29 cellular contexts compared by ENCODE assay signal in the genomic region with DNA sequence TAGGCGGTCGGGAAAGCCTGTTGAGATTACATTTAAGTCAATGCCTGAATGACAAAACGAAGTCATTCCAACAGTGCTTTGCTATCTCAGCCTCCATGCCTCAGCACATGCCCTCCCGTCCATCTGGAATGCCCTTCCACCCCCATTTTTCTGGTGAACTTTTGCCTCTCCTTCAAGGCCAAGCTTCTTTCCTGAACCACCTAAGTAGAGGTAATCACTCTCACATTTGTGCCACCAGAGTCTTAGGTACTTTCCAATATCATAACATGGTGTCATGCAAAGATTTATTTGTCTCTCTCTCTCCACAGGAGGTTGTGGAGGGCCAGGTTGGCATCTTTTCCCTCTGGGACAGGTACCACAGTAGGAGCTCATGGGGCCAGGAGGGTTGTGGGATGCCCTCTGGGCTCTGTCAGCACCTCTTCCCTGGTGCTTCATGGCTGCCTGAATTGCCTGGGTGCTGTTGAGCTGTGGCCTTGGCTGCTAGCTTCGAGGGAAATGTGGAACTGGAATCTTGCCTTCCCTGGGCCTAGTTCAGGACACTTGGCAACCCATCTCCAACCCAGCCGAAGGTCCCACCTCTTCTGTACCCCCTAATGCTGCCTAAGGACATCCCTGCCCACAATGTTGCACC. TPM values are rescaled to one million over a fixed set of nuclear protein-coding genes. Genes with fewer than 3 reads are reported as not detected.
"Had no signal": no experiment of that assay in that cellular context is flagged by ENCODE, and none has a peak within 500 bp of the region (broad histone marks: within the 10 kb centered on the region; RNA-seq: fewer than 3 reads in every experiment).

No MANE protein-coding gene starts in this region.

- H3K27ac Mint-ChIP-seq: activated CD4-positive, alpha-beta T cell treated with anti-CD3 and anti-CD28 coated beads, Interleukin-2, amount 10 ng/mL, durations not matched to agents 7 days and 5 days; activated CD8-positive, alpha-beta T cell treated with anti-CD3 and anti-CD28 coated beads, Interleukin-2, amount 10 ng/mL, durations not matched to agents 7 days and 5 days; activated naive CD8-positive, alpha-beta T cell treated with anti-CD3 and anti-CD28 coated beads, Interleukin-2, amount 50 U/mL, for 24 hours; activated T-cell treated with anti-CD3 and anti-CD28 coated beads, Interleukin-2, amount 50 U/mL, for 24 hours; activated T-helper 2 cell treated with anti-CD3 and anti-CD28 coated beads, Interferon-gamma antibody, Interleukin-2, Interleukin-4, amounts not matched to agents 10 μg/mL and 5 μg/mL and 100 μg/mL, durations not matched to agents 14 hours and 24 hours and 36 hours; effector memory CD8-positive, alpha-beta T cell; stimulated activated effector memory CD8-positive, alpha-beta T cell treated with anti-CD3 and anti-CD28 coated beads, Interleukin-12 subunit alpha, Interleukin-12 subunit beta, amount 100 ng/mL, for 72 hours; T-helper 1 cell treated with Interleukin-12 subunit alpha and Interleukin-12 subunit beta and Interleukin-4 antibody, amounts not matched to agents 30 μg/mL and 1 μg/mL, for 36 hours had no signal

- ATAC-seq: activated CD4-positive, CD25-positive, alpha-beta regulatory T cell treated with anti-CD3 and anti-CD28 coated beads, Interleukin-2, amount 50 U/mL, for 24 hours; activated CD8-positive, alpha-beta T cell treated with anti-CD3 and anti-CD28 coated beads, Interleukin-2, amount 10 ng/mL, durations not matched to agents 7 days and 5 days; activated naive CD8-positive, alpha-beta T cell treated with anti-CD3 and anti-CD28 coated beads, Interleukin-2, amount 50 U/mL, for 24 hours; effector memory CD8-positive, alpha-beta T cell; foreskin keratinocyte; left lobe of liver; stimulated activated effector memory CD8-positive, alpha-beta T cell treated with anti-CD3 and anti-CD28 coated beads, Interleukin-12 subunit alpha, Interleukin-12 subunit beta, amount 100 ng/mL, for 72 hours; upper lobe of right lung had no signal

- H3K79me2 ChIP-seq: hepatocyte had no signal

- H3K4me3 Mint-ChIP-seq: activated CD4-positive, alpha-beta T cell treated with anti-CD3 and anti-CD28 coated beads, Interleukin-2, amount 10 ng/mL, durations not matched to agents 7 days and 5 days; activated CD8-positive, alpha-beta T cell treated with anti-CD3 and anti-CD28 coated beads, Interleukin-2, amount 10 ng/mL, durations not matched to agents 7 days and 5 days; activated naive CD8-positive, alpha-beta T cell treated with anti-CD3 and anti-CD28 coated beads, Interleukin-2, amount 50 U/mL, for 24 hours; activated T-cell treated with anti-CD3 and anti-CD28 coated beads, Interleukin-2, amount 50 U/mL, for 24 hours; effector memory CD8-positive, alpha-beta T cell; stimulated activated effector memory CD8-positive, alpha-beta T cell treated with anti-CD3 and anti-CD28 coated beads, Interleukin-12 subunit alpha, Interleukin-12 subunit beta, amount 100 ng/mL, for 72 hours; T-helper 1 cell treated with Interleukin-12 subunit alpha and Interleukin-12 subunit beta and Interleukin-4 antibody, amounts not matched to agents 30 μg/mL and 1 μg/mL, for 36 hours had no signal

- DNase-seq: activated CD4-positive, alpha-beta T cell treated with anti-CD3 and anti-CD28 coated beads, Interleukin-2, amount 10 ng/mL, durations not matched to agents 7 days and 5 days; activated CD8-positive, alpha-beta T cell treated with anti-CD3 and anti-CD28 coated beads, Interleukin-2, amount 10 ng/mL, durations not matched to agents 7 days and 5 days; activated naive CD4-positive, alpha-beta T cell treated with Interleukin-2 at 50 U/mL for 16 hours; activated naive CD8-positive, alpha-beta T cell treated with anti-CD3 and anti-CD28 coated beads, Interleukin-2, amount 50 U/mL, for 24 hours; activated T-cell treated with anti-CD3 and anti-CD28 coated beads, Interleukin-2, amount 50 U/mL, for 24 hours; effector memory CD8-positive, alpha-beta T cell; foreskin keratinocyte; kidney; midbrain; stimulated activated CD4-positive, alpha-beta T cell treated with anti-CD3 and anti-CD28 coated beads, Interleukin-4, amount 100 ng/mL, for 24 hours; stomach; testis; upper lobe of right lung had no signal

- H3K36me3 ChIP-seq: ascending aorta, prostate gland, right atrium auricular region, stomach, upper lobe of right lung had no signal

- H3K4me1 ChIP-seq: foreskin keratinocyte had no signal

- H3K9me3 Mint-ChIP-seq: activated CD4-positive, alpha-beta T cell treated with anti-CD3 and anti-CD28 coated beads, Interleukin-2, amount 10 ng/mL, durations not matched to agents 7 days and 5 days; activated naive CD8-positive, alpha-beta T cell treated with anti-CD3 and anti-CD28 coated beads, Interleukin-2, amount 50 U/mL, for 24 hours; activated T-cell treated with anti-CD3 and anti-CD28 coated beads, Interleukin-2, amount 50 U/mL, for 24 hours; activated T-helper 2 cell treated with anti-CD3 and anti-CD28 coated beads, Interferon-gamma antibody, Interleukin-2, Interleukin-4, amounts not matched to agents 10 μg/mL and 5 μg/mL and 100 μg/mL, durations not matched to agents 14 hours and 24 hours and 36 hours; effector memory CD8-positive, alpha-beta T cell; stimulated activated effector memory CD8-positive, alpha-beta T cell treated with anti-CD3 and anti-CD28 coated beads, Interleukin-12 subunit alpha, Interleukin-12 subunit beta, amount 100 ng/mL, for 72 hours; T-helper 1 cell treated with Interleukin-12 subunit alpha and Interleukin-12 subunit beta and Interleukin-4 antibody, amounts not matched to agents 30 μg/mL and 1 μg/mL, for 36 hours had no signal

- H3K9me3 ChIP-seq: ascending aorta, prostate gland, right atrium auricular region, stomach, testis, upper lobe of right lung had no signal

- H3K27me3 ChIP-seq: testis had no signal

- H3K27ac ChIP-seq: ascending aorta, foreskin keratinocyte, hepatocyte, prostate gland, right atrium auricular region, stomach, testis, upper lobe of right lung had no signal

- H2AFZ ChIP-seq: hepatocyte had no signal

- H3K4me3 ChIP-seq: ascending aorta, hepatocyte, prostate gland, right atrium auricular region, testis, upper lobe of right lung had no signal

RNA-seq across cellular contexts. Expression of a gene that starts 5.7 kb away (rescaled TPM):
- total RNA-seq: activated CD4-positive, alpha-beta T cell treated with anti-CD3 and anti-CD28 coated beads, Interleukin-2, amount 10 ng/mL, durations not matched to agents 7 days and 5 days; activated CD8-positive, alpha-beta T cell treated with anti-CD3 and anti-CD28 coated beads, Interleukin-2, amount 10 ng/mL, durations not matched to agents 7 days and 5 days; activated T-helper 2 cell treated with anti-CD3 and anti-CD28 coated beads, Interferon-gamma antibody, Interleukin-2, Interleukin-4, amounts not matched to agents 10 μg/mL and 5 μg/mL and 100 μg/mL, durations not matched to agents 14 hours and 24 hours and 36 hours; ascending aorta; cerebellum; dermis microvascular lymphatic vessel endothelial cell; epithelial cell of proximal tubule; fibroblast of lung; foreskin keratinocyte; kidney; lung microvascular endothelial cell; osteocyte; prostate gland; right atrium auricular region had no signal
- polyA plus RNA-seq: fibroblast of lung, foreskin keratinocyte, hepatocyte, neural cell had no signal
